19 cellular contexts compared by ENCODE assay signal in genomic region chr16:88630941-88631340, GRCh38. TPM values are rescaled to one million over a fixed set of nuclear protein-coding genes. Genes with fewer than 3 reads are reported as not detected.
DNase-seq lines count a peak whose midpoint lies in the region; ATAC-seq, FAIRE-seq and TF ChIP-seq lines count a peak whose summit lies in the region.
"Had no signal": no experiment of that assay in that cellular context is flagged by ENCODE, and none has a peak within 500 bp of the region (broad histone marks: within the 10 kb centered on the region; RNA-seq: fewer than 3 reads in every experiment).

No MANE protein-coding gene starts in this region.

- H3K9me3 ChIP-seq in NT2/D1 (ENCODE audit: insufficient read depth, low read length), result no peaks in the 10 kb centered on the region
- H3K9me3 ChIP-seq in K562 (replicated peaks; ENCODE audit: control insufficient read depth, insufficient read depth, low read depth, low read length), result no peaks in the 10 kb centered on the region
- H3K9me3 ChIP-seq: A549 had no signal

- peaks cover 15% of the 10 kb centered on the region; the same call in 1 of the 2 replicates for H4K20me1 ChIP-seq in K562 (replicated peaks; ENCODE audit: control insufficient read depth, insufficient read depth, low read length)

- H3K27ac ChIP-seq in K562 (ENCODE audit: extremely low read depth, low read depth, low read length), result no peak overlapping the region
- H3K27ac ChIP-seq: A549 had no signal

- no peak for FAIRE-seq in K562 (lab: Jason Lieb, UNC)
- FAIRE-seq: A549, HTR-8/SVneo had no signal

- no peak overlapping the region for H3K4me3 ChIP-seq in NT2/D1 (ENCODE audit: insufficient read length, low read depth)
- no peak overlapping the region for H3K4me3 ChIP-seq in K562
- H3K4me3 ChIP-seq: A549 had no signal

- peak overlapping the region; percentile 42 for H3K9ac ChIP-seq in NT2/D1 (ENCODE audit: insufficient read length, low read depth)
- H3K9ac ChIP-seq in K562 (ENCODE audit: insufficient read depth in 1 of 2, low read depth in 2 of 2, low read length in 2 of 2), result no peak overlapping the region

- peaks cover 5% of the 10 kb centered on the region for H3K27me3 ChIP-seq in NT2/D1 (ENCODE audit: insufficient read depth, insufficient read length)
- no peaks in the 10 kb centered on the region for H3K27me3 ChIP-seq in K562 (ENCODE audit: control insufficient read depth in 2 of 2, insufficient read depth in 2 of 2, low read length in 2 of 2)

- H3K4me1 Mint-ChIP-seq in natural killer cell, result peaks cover under 1 to 20% of the 10 kb centered on the region in 2 donors
- H3K4me1 Mint-ChIP-seq in natural killer cell treated with Interleukin-12 subunit alpha and Interleukin-12 subunit beta and Interleukin-15 and Interleukin-18, amount 100 ng/mL, for 72 hours (ENCODE audit: low read depth in 2 of 2), result peaks cover 10% of the 10 kb centered on the region in 2 donors
- H3K4me1 Mint-ChIP-seq in activated T-cell treated with anti-CD3 and anti-CD28 coated beads, Interleukin-2, amount 50 U/mL, for 4 hours (ENCODE audit: low read depth), result peaks cover 16% of the 10 kb centered on the region

- ATAC-seq in natural killer cell (no peak), K562 (no peak)
- no peak for ATAC-seq in natural killer cell treated with Interleukin-12 subunit alpha and Interleukin-12 subunit beta and Interleukin-15 and Interleukin-18, amount 100 ng/mL, for 72 hours
- no peak for ATAC-seq in activated T-cell treated with anti-CD3 and anti-CD28 coated beads, Interleukin-2, amount 50 U/mL, for 4 hours
- ATAC-seq: A549; CD8-positive, alpha-beta T cell; HCT116 had no signal

- H3K4me1 ChIP-seq in NT2/D1 (ENCODE audit: insufficient read depth, insufficient read length) (peaks cover 35% of the 10 kb centered on the region), K562 (replicated peaks in 1 of 2; ENCODE audit: control insufficient read depth in 2 of 2, insufficient read depth in 2 of 2, low read length in 2 of 2) (peaks cover 25 to 63% of the 10 kb centered on the region in 2 experiments)
- H3K4me1 ChIP-seq: A549 had no signal

- H3K36me3 ChIP-seq in NT2/D1 (ENCODE audit: insufficient read depth, insufficient read length, low read length), result peaks cover 71% of the 10 kb centered on the region
- H3K36me3 ChIP-seq in K562 (ENCODE audit: control insufficient read depth, insufficient read depth, low read length), result peaks cover 72% of the 10 kb centered on the region

- intact Hi-C loops in natural killer cell (cut with micrococcal nuclease), result loop anchor here (10.0 kb wide), 1 partner anchor 56 kb away; the partner anchor contains the start of gene ZC3H18
- intact Hi-C loops in K562 (cut with micrococcal nuclease), result no loop called here

- H3K4me3 Mint-ChIP-seq in natural killer cell, result peak overlapping the region; percentile 6
- H3K4me3 Mint-ChIP-seq in natural killer cell treated with Interleukin-12 subunit alpha and Interleukin-12 subunit beta and Interleukin-15 and Interleukin-18, amount 100 ng/mL, for 72 hours, result no peak overlapping the region
- no peak overlapping the region for H3K4me3 Mint-ChIP-seq in activated T-cell treated with anti-CD3 and anti-CD28 coated beads, Interleukin-2, amount 50 U/mL, for 4 hours
- H3K4me3 Mint-ChIP-seq: CD8-positive, alpha-beta T cell; HFFc6 had no signal

- DNase-seq in natural killer cell (no peak), NT2/D1 (ENCODE audit: low read depth, low spot score) (no peak), K562 (ENCODE audit: extremely low read depth in 1 of 4, low spot score in 3 of 4) (no peak), SW 1271 (lab: John Stamatoyannopoulos, UW) (no peak), RKO (ENCODE audit: low spot score) (no peak)
- DNase-seq in natural killer cell treated with Interleukin-12 subunit alpha and Interleukin-12 subunit beta and Interleukin-15 and Interleukin-18, amount 100 ng/mL, for 72 hours (ENCODE audit: low spot score), result no peak
- DNase-seq in activated T-cell treated with anti-CD3 and anti-CD28 coated beads, Interleukin-2, amount 50 U/mL, for 4 hours, result no peak
- DNase-seq: AML-193; Calu3; CD8-positive, alpha-beta T cell; DMS79 treated with DMSO at 0.1 percent for 48 hours; GF-D8; GOT3; H7; HFFc6 had no signal

- POLR2A ChIA-PET in K562 (lab: Yijun Ruan, JAX), result interaction anchor here (0.6 kb wide), 2 partner anchors 8 to 14 kb away, joined by 3 read pairs; no protein-coding TSS in a partner anchor

- H3K4me2 ChIP-seq in K562 (ENCODE audit: insufficient read depth, low read length), result no peak overlapping the region
- H3K4me2 ChIP-seq: A549 had no signal

- CTCF ChIA-PET in K562 (lab: Yijun Ruan, JAX; ENCODE audit: low intra/inter-chr PET ratio), result no interaction called here

- H3K79me2 ChIP-seq in K562 (ENCODE audit: control insufficient read depth, insufficient read depth, low read length), result no peaks in the 10 kb centered on the region

- no peaks in the 10 kb centered on the region for H3K9me3 Mint-ChIP-seq in natural killer cell
- H3K9me3 Mint-ChIP-seq in natural killer cell treated with Interleukin-12 subunit alpha and Interleukin-12 subunit beta and Interleukin-15 and Interleukin-18, amount 100 ng/mL, for 72 hours, result no peaks in the 10 kb centered on the region
- H3K9me3 Mint-ChIP-seq in activated T-cell treated with anti-CD3 and anti-CD28 coated beads, Interleukin-2, amount 50 U/mL, for 4 hours, result no peaks in the 10 kb centered on the region
- H3K9me3 Mint-ChIP-seq: CD8-positive, alpha-beta T cell; HFFc6 had no signal

- TF ChIP-seq EP300 in K562 (IDR thresholded peaks at IDR 0.05; ENCODE audit: low read length), result no peak

- H3K27ac Mint-ChIP-seq in natural killer cell, result peak overlapping the region in 1 of 2 donors; percentile 50
- H3K27ac Mint-ChIP-seq in natural killer cell treated with Interleukin-12 subunit alpha and Interleukin-12 subunit beta and Interleukin-15 and Interleukin-18, amount 100 ng/mL, for 72 hours, result no peak overlapping the region
- H3K27ac Mint-ChIP-seq: CD8-positive, alpha-beta T cell; HFFc6 had no signal

- H2AFZ ChIP-seq in K562 (ENCODE audit: low read depth, low read length), result no peak overlapping the region

- TF ChIP-seq POLR2A in K562 (conservative IDR thresholded peaks at IDR 0.05), result no peak

- H3K9me1 ChIP-seq in K562 (ENCODE audit: control insufficient read depth, insufficient read depth, low read length), result no peaks in the 10 kb centered on the region

- no TSS peak for BruUV-seq in K562 (replicated peaks; lab: Mats Ljungman, UMichigan)

- no peaks in the 10 kb centered on the region for H3K27me3 Mint-ChIP-seq in natural killer cell (ENCODE audit: low read depth in 2 of 2)
- H3K27me3 Mint-ChIP-seq in natural killer cell treated with Interleukin-12 subunit alpha and Interleukin-12 subunit beta and Interleukin-15 and Interleukin-18, amount 100 ng/mL, for 72 hours, result no peaks in the 10 kb centered on the region
- no peaks in the 10 kb centered on the region for H3K27me3 Mint-ChIP-seq in activated T-cell treated with anti-CD3 and anti-CD28 coated beads, Interleukin-2, amount 50 U/mL, for 4 hours (ENCODE audit: low read depth)

- no peak for TF ChIP-seq RAD21 in K562 (CRISPR knock-in tag; conservative IDR thresholded peaks at IDR 0.05 in 1 of 2, IDR thresholded peaks at IDR 0.05 in 1 of 2)

- WGBS in K562 (ENCODE audit: insufficient coverage, low coverage, missing lambda C conversion rate), result 94% methylated on average over 23 of the region's 23 CpGs

- in situ Hi-C loops in K562 (cut with MboI), result no loop called here

- TF ChIP-seq CTCF in natural killer cell (IDR thresholded peaks at IDR 0.05), result no peak
- TF ChIP-seq CTCF in K562 (IDR thresholded peaks at IDR 0.05 in 2 of 3, conservative IDR thresholded peaks at IDR 0.05 in 1 of 3; ENCODE audit: insufficient read depth in 2 of 3, low read depth in 1 of 3, low read length in 3 of 3), result no peak

- H3K36me3 Mint-ChIP-seq in natural killer cell, result no peaks in the 10 kb centered on the region
- no peaks in the 10 kb centered on the region for H3K36me3 Mint-ChIP-seq in natural killer cell treated with Interleukin-12 subunit alpha and Interleukin-12 subunit beta and Interleukin-15 and Interleukin-18, amount 100 ng/mL, for 72 hours
- H3K36me3 Mint-ChIP-seq in activated T-cell treated with anti-CD3 and anti-CD28 coated beads, Interleukin-2, amount 50 U/mL, for 4 hours (ENCODE audit: insufficient read depth), result peaks cover 22% of the 10 kb centered on the region

RNA-seq across cellular contexts. Expression of gene IL17C, which starts 7.4 kb away (rescaled TPM):
- total RNA-seq in natural killer cell (1 to 10 TPM in 2 of 3 donors, under 1 TPM in 1; 0.61 to 3.0 (median 1.2) TPM), K562 (2014; rRNA removed) (not detected in 2 replicates), K562 (2014; rRNA removed; fragmentation: Illumina TruSeq; extraction: Trizol) (not detected in 2 replicates), K562 (2015; rRNA removed; fragmentation: Illumina TruSeq; extraction: Trizol) (not detected in 2 replicates), K562 (2021) (not detected in 2 replicates)
- total RNA-seq in natural killer cell treated with Interleukin-12 subunit alpha and Interleukin-12 subunit beta and Interleukin-15 and Interleukin-18, amount 100 ng/mL, for 72 hours, result 1 to 10 TPM in 1 of 2 donors, under 1 TPM in 1; 0.64 to 1.0 TPM
- not detected in 2 replicates for total RNA-seq in K562 (2011; cell fraction: chromatin; rRNA removed; ENCODE audit: low replicate concordance)
- not detected in 2 replicates for total RNA-seq in K562 (2011; cell fraction: nucleolus; rRNA removed)
- total RNA-seq in K562 (2011; cell fraction: nucleoplasm; rRNA removed), result not detected in 2 replicates
- polyA plus RNA-seq in K562 (2011; rRNA removed) (not detected in 2 replicates), K562 (2014; fragmentation: Illumina TruSeq; extraction: Trizol) (not detected in 2 replicates), K562 (2014; fragmentation: Nextera tagmentation; extraction: Ambion mirVana) (not detected), K562 (2014; rRNA removed) (not detected in 2 replicates)
- polyA plus RNA-seq in K562 (2011; cell fraction: cytosol; rRNA removed), result not detected in 2 replicates
- 0.21 TPM in 1 of 2 replicates, not detected in the other for polyA plus RNA-seq in K562 (2011; cell fraction: nucleus; rRNA removed)
- not detected in 2 replicates for polyA plus RNA-seq in K562 (2012)
- not detected in 2 replicates for polyA minus RNA-seq in K562 (2011; rRNA and poly(A)+ RNA removed)
- not detected in 2 replicates for polyA minus RNA-seq in K562 (2011; cell fraction: cytosol; rRNA and poly(A)+ RNA removed)
- not detected in 2 replicates for polyA minus RNA-seq in K562 (2011; cell fraction: nucleus; rRNA and poly(A)+ RNA removed)
- total RNA-seq in activated T-cell treated with anti-CD3 and anti-CD28 coated beads, Interleukin-2, amount 50 U/mL, for 4 hours, result not detected
- total RNA-seq: Calu3, HFFc6 had no signal
- polyA plus RNA-seq: A549, BJ had no signal

RNA-seq across cellular contexts. Expression of gene CYBA, which starts 19.9 kb away (rescaled TPM):
- total RNA-seq in natural killer cell, result 1,000 to 10,000 TPM; 1,001 to 1,351 (median 1,051) TPM
- total RNA-seq in natural killer cell treated with Interleukin-12 subunit alpha and Interleukin-12 subunit beta and Interleukin-15 and Interleukin-18, amount 100 ng/mL, for 72 hours, result 100 to 1,000 TPM; 268 to 386 TPM
- total RNA-seq in K562 (2011; cell fraction: chromatin; rRNA removed; ENCODE audit: low replicate concordance), result 136 and 579 TPM in 2 replicates
- 819 and 943 TPM in 2 replicates for total RNA-seq in K562 (2011; cell fraction: nucleolus; rRNA removed)
- 427 and 435 TPM in 2 replicates for total RNA-seq in K562 (2011; cell fraction: nucleoplasm; rRNA removed)
- 683 and 757 TPM in 2 replicates for total RNA-seq in K562 (2014; rRNA removed)
- total RNA-seq in K562 (2014; rRNA removed; fragmentation: Illumina TruSeq; extraction: Trizol), result 44.5 and 72.5 TPM in 2 replicates
- 196 and 239 TPM in 2 replicates for total RNA-seq in K562 (2015; rRNA removed; fragmentation: Illumina TruSeq; extraction: Trizol)
- 384 and 422 TPM in 2 replicates for total RNA-seq in K562 (2021)
- 93.0 and 157 TPM in 2 replicates for polyA plus RNA-seq in K562 (2011; rRNA removed)
- polyA plus RNA-seq in K562 (2011; cell fraction: cytosol; rRNA removed), result 366 and 963 TPM in 2 replicates
- 349 and 566 TPM in 2 replicates for polyA plus RNA-seq in K562 (2011; cell fraction: nucleus; rRNA removed)
- polyA plus RNA-seq in K562 (2012), result 346 and 377 TPM in 2 replicates
- 63.5 and 240 TPM in 2 replicates for polyA plus RNA-seq in K562 (2014; fragmentation: Illumina TruSeq; extraction: Trizol)
- polyA plus RNA-seq in K562 (2014; fragmentation: Nextera tagmentation; extraction: Ambion mirVana), result under 1 TPM; 0.34 to 0.45 TPM
- 519 and 579 TPM in 2 replicates for polyA plus RNA-seq in K562 (2014; rRNA removed)
- 40.1 and 80.4 TPM in 2 replicates for polyA minus RNA-seq in K562 (2011; rRNA and poly(A)+ RNA removed)
- polyA minus RNA-seq in K562 (2011; cell fraction: cytosol; rRNA and poly(A)+ RNA removed), result 249 and 254 TPM in 2 replicates
- polyA minus RNA-seq in K562 (2011; cell fraction: nucleus; rRNA and poly(A)+ RNA removed), result 78.6 and 83.5 TPM in 2 replicates
- total RNA-seq in activated T-cell treated with anti-CD3 and anti-CD28 coated beads, Interleukin-2, amount 50 U/mL, for 4 hours, result 100 to 1,000 TPM; 110 to 147 (median 117) TPM

RNA-seq across cellular contexts. Expression of gene MVD, which starts 31.9 kb away (rescaled TPM):
- 100 to 1,000 TPM; 176 to 271 (median 185) TPM for total RNA-seq in natural killer cell
- total RNA-seq in natural killer cell treated with Interleukin-12 subunit alpha and Interleukin-12 subunit beta and Interleukin-15 and Interleukin-18, amount 100 ng/mL, for 72 hours, result 100 to 1,000 TPM in 1 of 2 donors, 10 to 100 TPM in 1; 77.2 to 124 TPM
- total RNA-seq in K562 (2011; cell fraction: chromatin; rRNA removed; ENCODE audit: low replicate concordance), result 321 and 787 TPM in 2 replicates
- total RNA-seq in K562 (2011; cell fraction: nucleolus; rRNA removed), result 569 and 688 TPM in 2 replicates
- total RNA-seq in K562 (2011; cell fraction: nucleoplasm; rRNA removed), result 436 and 479 TPM in 2 replicates
- 89.2 and 121 TPM in 2 replicates for total RNA-seq in K562 (2014; rRNA removed)
- 17.6 and 26.6 TPM in 2 replicates for total RNA-seq in K562 (2014; rRNA removed; fragmentation: Illumina TruSeq; extraction: Trizol)
- total RNA-seq in K562 (2015; rRNA removed; fragmentation: Illumina TruSeq; extraction: Trizol), result 45.3 and 45.5 TPM in 2 replicates
- 126 and 141 TPM in 2 replicates for total RNA-seq in K562 (2021)
- 53.9 and 168 TPM in 2 replicates for polyA plus RNA-seq in K562 (2011; rRNA removed)
- polyA plus RNA-seq in K562 (2011; cell fraction: cytosol; rRNA removed), result 114 and 126 TPM in 2 replicates
- polyA plus RNA-seq in K562 (2011; cell fraction: nucleus; rRNA removed), result 587 and 718 TPM in 2 replicates
- polyA plus RNA-seq in K562 (2012), result 111 and 112 TPM in 2 replicates
- 32.9 and 65.4 TPM in 2 replicates for polyA plus RNA-seq in K562 (2014; fragmentation: Illumina TruSeq; extraction: Trizol)
- 10 to 100 TPM; 12.2 to 15.4 TPM for polyA plus RNA-seq in K562 (2014; fragmentation: Nextera tagmentation; extraction: Ambion mirVana)
- polyA plus RNA-seq in K562 (2014; rRNA removed), result 65.6 and 82.5 TPM in 2 replicates
- 19.0 and 22.9 TPM in 2 replicates for polyA minus RNA-seq in K562 (2011; rRNA and poly(A)+ RNA removed)
- polyA minus RNA-seq in K562 (2011; cell fraction: cytosol; rRNA and poly(A)+ RNA removed), result 57.7 and 136 TPM in 2 replicates
- polyA minus RNA-seq in K562 (2011; cell fraction: nucleus; rRNA and poly(A)+ RNA removed), result 78.2 and 151 TPM in 2 replicates
- total RNA-seq in activated T-cell treated with anti-CD3 and anti-CD28 coated beads, Interleukin-2, amount 50 U/mL, for 4 hours, result 10 to 100 TPM; 39.0 to 49.2 (median 44.4) TPM

RNA-seq across cellular contexts. Expression of gene SNAI3, which starts 55.4 kb away (rescaled TPM):
- total RNA-seq in natural killer cell, result 1 to 10 TPM; 8.2 to 9.2 (median 8.4) TPM
- total RNA-seq in natural killer cell treated with Interleukin-12 subunit alpha and Interleukin-12 subunit beta and Interleukin-15 and Interleukin-18, amount 100 ng/mL, for 72 hours, result 1 to 10 TPM in 1 of 2 donors, under 1 TPM in 1; 0.42 to 1.2 TPM
- total RNA-seq in K562 (2011; cell fraction: chromatin; rRNA removed; ENCODE audit: low replicate concordance), result 0.79 and 2.9 TPM in 2 replicates
- 3.2 and 3.7 TPM in 2 replicates for total RNA-seq in K562 (2011; cell fraction: nucleolus; rRNA removed)
- 0.95 and 1.1 TPM in 2 replicates for total RNA-seq in K562 (2011; cell fraction: nucleoplasm; rRNA removed)
- total RNA-seq in K562 (2014; rRNA removed), result 2.7 and 4.1 TPM in 2 replicates
- total RNA-seq in K562 (2014; rRNA removed; fragmentation: Illumina TruSeq; extraction: Trizol), result 0.15 and 0.19 TPM in 2 replicates
- 0.72 and 0.87 TPM in 2 replicates for total RNA-seq in K562 (2015; rRNA removed; fragmentation: Illumina TruSeq; extraction: Trizol)
- total RNA-seq in K562 (2021), result 2.5 and 3.1 TPM in 2 replicates
- 0.88 and 3.0 TPM in 2 replicates for polyA plus RNA-seq in K562 (2011; rRNA removed)
- polyA plus RNA-seq in K562 (2011; cell fraction: cytosol; rRNA removed), result 3.2 and 5.5 TPM in 2 replicates
- polyA plus RNA-seq in K562 (2011; cell fraction: nucleus; rRNA removed), result 2.9 and 3.8 TPM in 2 replicates
- polyA plus RNA-seq in K562 (2012), result 0.95 and 1.2 TPM in 2 replicates
- 0.70 and 1.9 TPM in 2 replicates for polyA plus RNA-seq in K562 (2014; fragmentation: Illumina TruSeq; extraction: Trizol)
- under 1 TPM in 1 of 2 experiments, not detected in 1; 0.04 TPM for polyA plus RNA-seq in K562 (2014; fragmentation: Nextera tagmentation; extraction: Ambion mirVana)
- 1.5 and 2.1 TPM in 2 replicates for polyA plus RNA-seq in K562 (2014; rRNA removed)
- 0.42 and 0.87 TPM in 2 replicates for polyA minus RNA-seq in K562 (2011; rRNA and poly(A)+ RNA removed)
- polyA minus RNA-seq in K562 (2011; cell fraction: cytosol; rRNA and poly(A)+ RNA removed), result 1.9 and 3.5 TPM in 2 replicates
- 1.5 and 2.3 TPM in 2 replicates for polyA minus RNA-seq in K562 (2011; cell fraction: nucleus; rRNA and poly(A)+ RNA removed)
- total RNA-seq in activated T-cell treated with anti-CD3 and anti-CD28 coated beads, Interleukin-2, amount 50 U/mL, for 4 hours, result 1 to 10 TPM in 2 of 3 donors, under 1 TPM in 1; 0.90 to 1.3 (median 1.2) TPM
- total RNA-seq: HFFc6 had no signal
- polyA plus RNA-seq: A549, BJ had no signal
